In genomic region chr18:38256366-38256765, GRCh38 we compare ENCODE assay signal across 18 cellular contexts.
"Had no signal": no experiment of that assay in that cellular context is flagged by ENCODE, and none has a peak within 500 bp of the region (broad histone marks: within the 10 kb centered on the region; RNA-seq: fewer than 3 reads in every experiment).

No MANE protein-coding gene starts in this region.

- ATAC-seq: activated T-cell treated with anti-CD3 and anti-CD28 coated beads, Interleukin-2, amount 50 U/mL, for 72 hours; gastrocnemius medialis; lower lobe of right lung; mucosa of descending colon; naive thymus-derived CD8-positive, alpha-beta T cell had no signal

- H3K36me3 ChIP-seq: cardiac muscle cell, colonic mucosa, gastrocnemius medialis, lower lobe of right lung, neutrophil, right atrium auricular region, stomach, thoracic aorta had no signal

- H3K4me1 ChIP-seq: colonic mucosa, gastrocnemius medialis, lower lobe of right lung, right atrium auricular region, stomach had no signal

- H3K4me3 ChIP-seq: cardiac muscle cell, colonic mucosa, gastrocnemius medialis, lower lobe of right lung, mucosa of descending colon, right atrium auricular region, stomach, thoracic aorta had no signal

- H3K9me3 ChIP-seq: colonic mucosa, gastrocnemius medialis, lower lobe of right lung, neutrophil, right atrium auricular region, stomach, thoracic aorta had no signal

- H3K27ac ChIP-seq: cardiac muscle cell, colonic mucosa, gastrocnemius medialis, lower lobe of right lung, neutrophil, right atrium auricular region, stomach, thoracic aorta, VCaP had no signal

- H3K27me3 ChIP-seq: cardiac muscle cell, colonic mucosa, gastrocnemius medialis, neutrophil, right atrium auricular region, stomach had no signal

- DNase-seq: activated CD4-positive, alpha-beta memory T cell treated with anti-CD3 and anti-CD28 coated beads, Interleukin-2, amount 10 ng/mL, durations not matched to agents 7 days and 5 days; activated gamma-delta T cell treated with Interleukin-2 at 50 U/mL for 16 hours; activated naive CD8-positive, alpha-beta T cell treated with anti-CD3 and anti-CD28 coated beads for 36 hours; activated T-cell treated with anti-CD3 and anti-CD28 coated beads, Interleukin-2, amount 50 U/mL, for 72 hours; colonic mucosa; effector CD4-positive, alpha-beta T cell; gastrocnemius medialis; lower lobe of right lung; mucosa of descending colon; naive thymus-derived CD8-positive, alpha-beta T cell; small intestine; stomach; T-helper 9 cell had no signal
